ENCODE assay signal across 14 cellular contexts in genomic region chr2:191954446-191954845, GRCh38.
"Had no signal": no experiment of that assay in that cellular context is flagged by ENCODE, and none has a peak within 500 bp of the region (broad histone marks: within the 10 kb centered on the region; RNA-seq: fewer than 3 reads in every experiment).

No MANE protein-coding gene starts in this region.

- H3K36me3 ChIP-seq: left ventricle myocardium inferior, lower lobe of right lung had no signal

- DNase-seq: dermis blood vessel endothelial cell; erythroblast; foreskin fibroblast; immature natural killer cell; kidney; left cardiac atrium; left ventricle myocardium inferior; lower lobe of right lung; natural killer cell; posterior cingulate gyrus; stimulated activated naive CD4-positive, alpha-beta T cell; trophoblast cell had no signal

- H3K27ac ChIP-seq: left ventricle myocardium inferior, lower lobe of right lung, skin epidermis had no signal

- H3K9me3 ChIP-seq: left ventricle myocardium inferior, lower lobe of right lung had no signal

- ATAC-seq: left cardiac atrium, lower lobe of right lung, natural killer cell, sciatic nerve had no signal

- H3K4me3 ChIP-seq: left ventricle myocardium inferior, lower lobe of right lung, skin epidermis had no signal
